ENCODE assay signal across 14 cellular contexts in genomic region chr9:15298362-15298761, GRCh38. TPM values are rescaled to one million over a fixed set of nuclear protein-coding genes. Genes with fewer than 3 reads are reported as not detected.
A peak's percentile ranks its signal among the peaks of the same experiment; 100 is the strongest.
DNase-seq lines count a peak whose midpoint lies in the region; ATAC-seq and TF ChIP-seq lines count a peak whose summit lies in the region.
"Had no signal": no experiment of that assay in that cellular context is flagged by ENCODE, and none has a peak within 500 bp of the region (broad histone marks: within the 10 kb centered on the region; RNA-seq: fewer than 3 reads in every experiment).

No MANE protein-coding gene starts in this region.

- peak overlapping the region; percentile 94 for H3K4me2 ChIP-seq in Loucy (ENCODE audit: low read depth, low read length, poor library complexity, severe bottlenecking)

- H3K4me3 ChIP-seq in Loucy (ENCODE audit: low read length, poor library complexity, severe bottlenecking) (peak overlapping the region; percentile 74), ascending aorta (no peak overlapping the region)
- H3K4me3 ChIP-seq: SJSA1 had no signal

- H3F3A ChIP-seq in Loucy (ENCODE audit: low read depth) = peaks cover 18% of the 10 kb centered on the region

- H3K9me2 ChIP-seq in Loucy (replicated peaks; ENCODE audit: low read depth, low read length) = no peaks in the 10 kb centered on the region

- no peak for TF ChIP-seq CTCF in Loucy (conservative IDR thresholded peaks at IDR 0.05; ENCODE audit: low read length)
- TF ChIP-seq CTCF in ascending aorta (IDR thresholded peaks at IDR 0.05) = no peak

- peaks cover 5% of the 10 kb centered on the region for H3K9me3 Mint-ChIP-seq in stimulated activated memory B cell treated with anti-CD40 and anti-IgM and Interleukin-4, amounts not matched to agents 10 μg/mL and 1 μg/mL and 100 μg/mL, for 72 hours

- peaks cover 5% of the 10 kb centered on the region; the same call in 1 of the 2 replicates for H3K9me3 ChIP-seq in Loucy (ENCODE audit: insufficient read depth, low read depth, low read length)
- H3K9me3 ChIP-seq in ascending aorta = no peaks in the 10 kb centered on the region
- H3K9me3 ChIP-seq: SJSA1 had no signal

- DNase-seq in activated CD8-positive, alpha-beta memory T cell treated with anti-CD3 and anti-CD28 coated beads, Interleukin-2, amount 50 U/mL, for 4 hours = peak; percentile 30
- no peak for DNase-seq in activated CD8-positive, alpha-beta memory T cell treated with anti-CD3 and anti-CD28 coated beads, Interleukin-2, amount 50 U/mL, for 48 hours
- DNase-seq in ascending aorta (ENCODE audit: low spot score in 2 of 2) (no peak), putamen (ENCODE audit: low spot score) (no peak), superior temporal gyrus (ENCODE audit: extremely low spot score) (no peak), NCI-H1694 treated with DMSO at 0.1 percent for 48 hours (lab: John Stamatoyannopoulos, UW) (no peak)
- DNase-seq: COR-L47, NCI-H2029 treated with DMSO at 0.1 percent for 48 hours, NCI-H524, retina had no signal

- H3K36me3 ChIP-seq in Loucy (ENCODE audit: insufficient read depth, low read length) (peaks cover 6% of the 10 kb centered on the region; the same call in 1 of the 2 replicates), ascending aorta (no peaks in the 10 kb centered on the region)
- H3K36me3 ChIP-seq: SJSA1 had no signal

- H3K4me1 Mint-ChIP-seq in stimulated activated memory B cell treated with anti-CD40 and anti-IgM and Interleukin-4, amounts not matched to agents 10 μg/mL and 1 μg/mL and 100 μg/mL, for 72 hours = peaks cover 29% of the 10 kb centered on the region

- H3K27ac ChIP-seq in ascending aorta = peak overlapping the region; percentile 88 to 92
- H3K27ac ChIP-seq: SJSA1 had no signal

- H3K36me3 Mint-ChIP-seq in stimulated activated memory B cell treated with anti-CD40 and anti-IgM and Interleukin-4, amounts not matched to agents 10 μg/mL and 1 μg/mL and 100 μg/mL, for 72 hours = peaks cover 11% of the 10 kb centered on the region

- peak overlapping the region; percentile 45 for H3K27ac Mint-ChIP-seq in stimulated activated memory B cell treated with anti-CD40 and anti-IgM and Interleukin-4, amounts not matched to agents 10 μg/mL and 1 μg/mL and 100 μg/mL, for 72 hours
- H3K27ac Mint-ChIP-seq: type B pancreatic cell had no signal

- no peak overlapping the region for H3K4me3 Mint-ChIP-seq in stimulated activated memory B cell treated with anti-CD40 and anti-IgM and Interleukin-4, amounts not matched to agents 10 μg/mL and 1 μg/mL and 100 μg/mL, for 72 hours
- H3K4me3 Mint-ChIP-seq: type B pancreatic cell had no signal

- H3K79me2 ChIP-seq in Loucy (ENCODE audit: insufficient read depth, low read length) = peaks cover 50% of the 10 kb centered on the region

- no peaks in the 10 kb centered on the region for H3K27me3 Mint-ChIP-seq in stimulated activated memory B cell treated with anti-CD40 and anti-IgM and Interleukin-4, amounts not matched to agents 10 μg/mL and 1 μg/mL and 100 μg/mL, for 72 hours
- H3K27me3 Mint-ChIP-seq: type B pancreatic cell had no signal

- intact Hi-C loops in ascending aorta (cut with DNase I) = loop anchor here (5.0 kb wide), 1 partner anchor 136 kb away; no protein-coding TSS in a partner anchor

- H4K20me1 ChIP-seq in Loucy (ENCODE audit: insufficient read depth, low read length, poor library complexity, severe bottlenecking) = no peaks in the 10 kb centered on the region

- no peak overlapping the region for H2AFZ ChIP-seq in Loucy (ENCODE audit: low read length)

- H3K9ac ChIP-seq in Loucy (ENCODE audit: low read depth, low read length, poor library complexity, severe bottlenecking) = peak overlapping the region; percentile 75

- H3K27me3 ChIP-seq in Loucy (ENCODE audit: insufficient read depth, low read length, poor library complexity, severe bottlenecking) = no peaks in the 10 kb centered on the region
- H3K27me3 ChIP-seq in ascending aorta = no peaks in the 10 kb centered on the region
- H3K27me3 ChIP-seq: SJSA1 had no signal

- no peak for ATAC-seq in stimulated activated memory B cell treated with anti-CD40 and anti-IgM and Interleukin-4, amounts not matched to agents 10 μg/mL and 1 μg/mL and 100 μg/mL, for 72 hours

- H3K4me1 ChIP-seq in Loucy (ENCODE audit: insufficient read depth, low read length, poor library complexity, severe bottlenecking) (peaks cover 76% of the 10 kb centered on the region), ascending aorta (peaks cover 10 to 29% of the 10 kb centered on the region in 2 donors)

RNA-seq across cellular contexts. Expression of gene TTC39B, which starts 8.7 kb away (rescaled TPM):
- total RNA-seq in ascending aorta = 2.7 TPM
